In the genomic region with DNA sequence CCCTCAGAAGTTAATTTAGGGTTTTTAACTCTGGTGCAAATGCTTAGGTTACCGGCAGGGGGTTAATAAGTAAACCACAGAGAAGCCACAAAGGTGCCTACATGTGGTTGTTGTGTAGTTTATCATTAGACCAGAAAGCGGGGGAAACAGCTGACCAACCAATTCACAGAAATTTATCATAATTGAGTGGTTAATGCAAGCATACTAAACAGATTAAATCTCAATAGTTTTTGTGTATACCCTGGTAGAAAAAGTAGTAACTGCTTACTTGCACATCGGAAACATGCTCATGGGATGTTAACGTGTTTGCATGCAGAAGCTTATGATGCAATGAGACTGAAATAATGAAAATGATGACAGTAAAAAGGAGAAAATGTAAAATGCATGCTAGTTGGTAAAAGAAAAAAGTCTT, we compare ENCODE assay signal across 1 cellular context.
TF ChIP-seq lines count a peak whose summit lies in the region.

No MANE protein-coding gene starts in this region.

TF ChIP-seq in GM12878, 131 proteins besides CTCF, POLR2A, EP300 and RAD21 (continued from another document):
- TF ChIP-seq, protein P1, sequence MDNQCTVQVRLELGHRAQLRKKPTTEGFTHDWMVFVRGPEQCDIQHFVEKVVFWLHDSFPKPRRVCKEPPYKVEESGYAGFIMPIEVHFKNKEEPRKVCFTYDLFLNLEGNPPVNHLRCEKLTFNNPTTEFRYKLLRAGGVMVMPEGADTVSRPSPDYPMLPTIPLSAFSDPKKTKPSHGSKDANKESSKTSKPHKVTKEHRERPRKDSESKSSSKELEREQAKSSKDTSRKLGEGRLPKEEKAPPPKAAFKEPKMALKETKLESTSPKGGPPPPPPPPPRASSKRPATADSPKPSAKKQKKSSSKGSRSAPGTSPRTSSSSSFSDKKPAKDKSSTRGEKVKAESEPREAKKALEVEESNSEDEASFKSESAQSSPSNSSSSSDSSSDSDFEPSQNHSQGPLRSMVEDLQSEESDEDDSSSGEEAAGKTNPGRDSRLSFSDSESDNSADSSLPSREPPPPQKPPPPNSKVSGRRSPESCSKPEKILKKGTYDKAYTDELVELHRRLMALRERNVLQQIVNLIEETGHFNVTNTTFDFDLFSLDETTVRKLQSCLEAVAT (IDR thresholded peaks at IDR 0.05): peak; percentile 92
- TF ChIP-seq RAD51 (IDR thresholded peaks at IDR 0.05) (peak; percentile 63; the same call in 1 of the 2 replicates), HCFC1 (IDR thresholded peaks at IDR 0.05; ENCODE audit: low read length) (no peak), RFX5 (IDR thresholded peaks at IDR 0.05; ENCODE audit: low read depth, low read length) (no peak), RB1 (IDR thresholded peaks at IDR 0.05; ENCODE audit: borderline replicate concordance) (0 out of 2 replicates have a peak, but pooled peaks have one; percentile 43), MTA2 (IDR thresholded peaks at IDR 0.05; ENCODE audit: low read depth) (peak; percentile 88), IKZF2 (IDR thresholded peaks at IDR 0.05) (peak; percentile 22 to 25; a peak in 2 of 4 replicates), RUNX3 (IDR thresholded peaks at IDR 0.05; ENCODE audit: low read length) (peak; percentile 56), TARDBP (IDR thresholded peaks at IDR 0.05; ENCODE audit: borderline replicate concordance) (no peak), NBN (IDR thresholded peaks at IDR 0.05) (peak; percentile 65), IKZF1 (conservative IDR thresholded peaks at IDR 0.05) (peak; percentile 45; the same call in 1 of the 2 replicates), NR2F1 (conservative IDR thresholded peaks at IDR 0.05) (peak; percentile 91), ZNF217 (IDR thresholded peaks at IDR 0.05) (0 out of 2 replicates have a peak, but pooled peaks have one; percentile 37), GABPA (IDR thresholded peaks at IDR 0.05; ENCODE audit: low read depth) (no peak)
- TF ChIP-seq, protein P2, sequence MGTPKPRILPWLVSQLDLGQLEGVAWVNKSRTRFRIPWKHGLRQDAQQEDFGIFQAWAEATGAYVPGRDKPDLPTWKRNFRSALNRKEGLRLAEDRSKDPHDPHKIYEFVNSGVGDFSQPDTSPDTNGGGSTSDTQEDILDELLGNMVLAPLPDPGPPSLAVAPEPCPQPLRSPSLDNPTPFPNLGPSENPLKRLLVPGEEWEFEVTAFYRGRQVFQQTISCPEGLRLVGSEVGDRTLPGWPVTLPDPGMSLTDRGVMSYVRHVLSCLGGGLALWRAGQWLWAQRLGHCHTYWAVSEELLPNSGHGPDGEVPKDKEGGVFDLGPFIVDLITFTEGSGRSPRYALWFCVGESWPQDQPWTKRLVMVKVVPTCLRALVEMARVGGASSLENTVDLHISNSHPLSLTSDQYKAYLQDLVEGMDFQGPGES (IDR thresholded peaks at IDR 0.05): no peak
- TF ChIP-seq, protein P3, sequence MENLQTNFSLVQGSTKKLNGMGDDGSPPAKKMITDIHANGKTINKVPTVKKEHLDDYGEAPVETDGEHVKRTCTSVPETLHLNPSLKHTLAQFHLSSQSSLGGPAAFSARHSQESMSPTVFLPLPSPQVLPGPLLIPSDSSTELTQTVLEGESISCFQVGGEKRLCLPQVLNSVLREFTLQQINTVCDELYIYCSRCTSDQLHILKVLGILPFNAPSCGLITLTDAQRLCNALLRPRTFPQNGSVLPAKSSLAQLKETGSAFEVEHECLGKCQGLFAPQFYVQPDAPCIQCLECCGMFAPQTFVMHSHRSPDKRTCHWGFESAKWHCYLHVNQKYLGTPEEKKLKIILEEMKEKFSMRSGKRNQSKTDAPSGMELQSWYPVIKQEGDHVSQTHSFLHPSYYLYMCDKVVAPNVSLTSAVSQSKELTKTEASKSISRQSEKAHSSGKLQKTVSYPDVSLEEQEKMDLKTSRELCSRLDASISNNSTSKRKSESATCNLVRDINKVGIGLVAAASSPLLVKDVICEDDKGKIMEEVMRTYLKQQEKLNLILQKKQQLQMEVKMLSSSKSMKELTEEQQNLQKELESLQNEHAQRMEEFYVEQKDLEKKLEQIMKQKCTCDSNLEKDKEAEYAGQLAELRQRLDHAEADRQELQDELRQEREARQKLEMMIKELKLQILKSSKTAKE (IDR thresholded peaks at IDR 0.05; ENCODE audit: low read depth, poor library complexity, severe bottlenecking): peak; percentile 38
- TF ChIP-seq, protein P4, sequence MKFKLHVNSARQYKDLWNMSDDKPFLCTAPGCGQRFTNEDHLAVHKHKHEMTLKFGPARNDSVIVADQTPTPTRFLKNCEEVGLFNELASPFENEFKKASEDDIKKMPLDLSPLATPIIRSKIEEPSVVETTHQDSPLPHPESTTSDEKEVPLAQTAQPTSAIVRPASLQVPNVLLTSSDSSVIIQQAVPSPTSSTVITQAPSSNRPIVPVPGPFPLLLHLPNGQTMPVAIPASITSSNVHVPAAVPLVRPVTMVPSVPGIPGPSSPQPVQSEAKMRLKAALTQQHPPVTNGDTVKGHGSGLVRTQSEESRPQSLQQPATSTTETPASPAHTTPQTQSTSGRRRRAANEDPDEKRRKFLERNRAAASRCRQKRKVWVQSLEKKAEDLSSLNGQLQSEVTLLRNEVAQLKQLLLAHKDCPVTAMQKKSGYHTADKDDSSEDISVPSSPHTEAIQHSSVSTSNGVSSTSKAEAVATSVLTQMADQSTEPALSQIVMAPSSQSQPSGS (IDR thresholded peaks at IDR 0.05; ENCODE audit: low read length): no peak
- TF ChIP-seq, protein P5, sequence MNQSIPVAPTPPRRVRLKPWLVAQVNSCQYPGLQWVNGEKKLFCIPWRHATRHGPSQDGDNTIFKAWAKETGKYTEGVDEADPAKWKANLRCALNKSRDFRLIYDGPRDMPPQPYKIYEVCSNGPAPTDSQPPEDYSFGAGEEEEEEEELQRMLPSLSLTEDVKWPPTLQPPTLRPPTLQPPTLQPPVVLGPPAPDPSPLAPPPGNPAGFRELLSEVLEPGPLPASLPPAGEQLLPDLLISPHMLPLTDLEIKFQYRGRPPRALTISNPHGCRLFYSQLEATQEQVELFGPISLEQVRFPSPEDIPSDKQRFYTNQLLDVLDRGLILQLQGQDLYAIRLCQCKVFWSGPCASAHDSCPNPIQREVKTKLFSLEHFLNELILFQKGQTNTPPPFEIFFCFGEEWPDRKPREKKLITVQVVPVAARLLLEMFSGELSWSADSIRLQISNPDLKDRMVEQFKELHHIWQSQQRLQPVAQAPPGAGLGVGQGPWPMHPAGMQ (IDR thresholded peaks at IDR 0.05; ENCODE audit: borderline replicate concordance): 0 out of 2 replicates have a peak, but pooled peaks have one; percentile 24
